1 cellular context compared by ENCODE assay signal in the genomic region with DNA sequence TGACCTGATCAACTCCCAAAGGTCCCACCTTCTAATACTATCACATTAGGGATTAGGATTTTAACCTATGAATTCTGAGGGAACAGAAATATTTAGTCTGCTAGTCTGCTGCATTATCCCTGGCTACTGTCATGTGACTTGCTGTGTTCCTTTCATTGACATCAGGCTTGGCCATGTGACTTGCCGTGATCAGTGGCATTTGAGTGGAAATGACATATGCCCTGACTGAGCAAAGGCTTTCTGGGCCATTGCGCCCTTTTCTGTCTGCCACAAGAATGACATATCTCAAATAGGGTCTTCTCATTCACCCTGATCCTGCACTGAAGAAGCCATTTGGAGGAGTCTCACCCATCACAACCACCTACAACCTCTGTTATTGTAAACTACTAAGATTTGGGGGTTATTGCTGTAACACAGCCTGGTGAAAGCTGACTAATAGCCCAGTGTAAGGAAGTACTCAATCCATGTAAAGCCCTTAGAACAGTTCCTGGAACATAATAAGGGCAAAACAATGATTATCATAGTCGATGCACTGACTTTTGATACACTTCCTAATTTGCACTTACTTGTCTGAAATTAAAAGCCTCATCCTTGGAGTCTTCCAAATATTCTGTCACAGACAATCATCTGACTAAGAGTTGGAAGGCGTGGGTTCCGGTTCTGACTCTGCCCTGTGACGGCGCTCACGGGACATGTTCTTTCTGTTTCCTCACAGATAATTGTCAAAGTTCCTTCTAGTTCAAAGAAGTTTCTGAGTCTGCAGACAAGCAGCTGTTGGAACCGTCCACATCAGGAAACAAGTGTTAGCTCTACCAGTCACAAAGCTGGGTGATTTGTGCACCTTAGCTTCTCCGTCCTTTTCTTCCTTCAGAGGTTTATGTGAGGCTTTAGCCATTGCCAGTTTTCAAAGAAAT.
TF ChIP-seq lines count a peak whose summit lies in the region.

No MANE protein-coding gene starts in this region.

TF ChIP-seq in GM23338, 12 proteins besides CTCF, POLR2A, EP300 and RAD21 (continued from another document):
- TF ChIP-seq, protein P1, sequence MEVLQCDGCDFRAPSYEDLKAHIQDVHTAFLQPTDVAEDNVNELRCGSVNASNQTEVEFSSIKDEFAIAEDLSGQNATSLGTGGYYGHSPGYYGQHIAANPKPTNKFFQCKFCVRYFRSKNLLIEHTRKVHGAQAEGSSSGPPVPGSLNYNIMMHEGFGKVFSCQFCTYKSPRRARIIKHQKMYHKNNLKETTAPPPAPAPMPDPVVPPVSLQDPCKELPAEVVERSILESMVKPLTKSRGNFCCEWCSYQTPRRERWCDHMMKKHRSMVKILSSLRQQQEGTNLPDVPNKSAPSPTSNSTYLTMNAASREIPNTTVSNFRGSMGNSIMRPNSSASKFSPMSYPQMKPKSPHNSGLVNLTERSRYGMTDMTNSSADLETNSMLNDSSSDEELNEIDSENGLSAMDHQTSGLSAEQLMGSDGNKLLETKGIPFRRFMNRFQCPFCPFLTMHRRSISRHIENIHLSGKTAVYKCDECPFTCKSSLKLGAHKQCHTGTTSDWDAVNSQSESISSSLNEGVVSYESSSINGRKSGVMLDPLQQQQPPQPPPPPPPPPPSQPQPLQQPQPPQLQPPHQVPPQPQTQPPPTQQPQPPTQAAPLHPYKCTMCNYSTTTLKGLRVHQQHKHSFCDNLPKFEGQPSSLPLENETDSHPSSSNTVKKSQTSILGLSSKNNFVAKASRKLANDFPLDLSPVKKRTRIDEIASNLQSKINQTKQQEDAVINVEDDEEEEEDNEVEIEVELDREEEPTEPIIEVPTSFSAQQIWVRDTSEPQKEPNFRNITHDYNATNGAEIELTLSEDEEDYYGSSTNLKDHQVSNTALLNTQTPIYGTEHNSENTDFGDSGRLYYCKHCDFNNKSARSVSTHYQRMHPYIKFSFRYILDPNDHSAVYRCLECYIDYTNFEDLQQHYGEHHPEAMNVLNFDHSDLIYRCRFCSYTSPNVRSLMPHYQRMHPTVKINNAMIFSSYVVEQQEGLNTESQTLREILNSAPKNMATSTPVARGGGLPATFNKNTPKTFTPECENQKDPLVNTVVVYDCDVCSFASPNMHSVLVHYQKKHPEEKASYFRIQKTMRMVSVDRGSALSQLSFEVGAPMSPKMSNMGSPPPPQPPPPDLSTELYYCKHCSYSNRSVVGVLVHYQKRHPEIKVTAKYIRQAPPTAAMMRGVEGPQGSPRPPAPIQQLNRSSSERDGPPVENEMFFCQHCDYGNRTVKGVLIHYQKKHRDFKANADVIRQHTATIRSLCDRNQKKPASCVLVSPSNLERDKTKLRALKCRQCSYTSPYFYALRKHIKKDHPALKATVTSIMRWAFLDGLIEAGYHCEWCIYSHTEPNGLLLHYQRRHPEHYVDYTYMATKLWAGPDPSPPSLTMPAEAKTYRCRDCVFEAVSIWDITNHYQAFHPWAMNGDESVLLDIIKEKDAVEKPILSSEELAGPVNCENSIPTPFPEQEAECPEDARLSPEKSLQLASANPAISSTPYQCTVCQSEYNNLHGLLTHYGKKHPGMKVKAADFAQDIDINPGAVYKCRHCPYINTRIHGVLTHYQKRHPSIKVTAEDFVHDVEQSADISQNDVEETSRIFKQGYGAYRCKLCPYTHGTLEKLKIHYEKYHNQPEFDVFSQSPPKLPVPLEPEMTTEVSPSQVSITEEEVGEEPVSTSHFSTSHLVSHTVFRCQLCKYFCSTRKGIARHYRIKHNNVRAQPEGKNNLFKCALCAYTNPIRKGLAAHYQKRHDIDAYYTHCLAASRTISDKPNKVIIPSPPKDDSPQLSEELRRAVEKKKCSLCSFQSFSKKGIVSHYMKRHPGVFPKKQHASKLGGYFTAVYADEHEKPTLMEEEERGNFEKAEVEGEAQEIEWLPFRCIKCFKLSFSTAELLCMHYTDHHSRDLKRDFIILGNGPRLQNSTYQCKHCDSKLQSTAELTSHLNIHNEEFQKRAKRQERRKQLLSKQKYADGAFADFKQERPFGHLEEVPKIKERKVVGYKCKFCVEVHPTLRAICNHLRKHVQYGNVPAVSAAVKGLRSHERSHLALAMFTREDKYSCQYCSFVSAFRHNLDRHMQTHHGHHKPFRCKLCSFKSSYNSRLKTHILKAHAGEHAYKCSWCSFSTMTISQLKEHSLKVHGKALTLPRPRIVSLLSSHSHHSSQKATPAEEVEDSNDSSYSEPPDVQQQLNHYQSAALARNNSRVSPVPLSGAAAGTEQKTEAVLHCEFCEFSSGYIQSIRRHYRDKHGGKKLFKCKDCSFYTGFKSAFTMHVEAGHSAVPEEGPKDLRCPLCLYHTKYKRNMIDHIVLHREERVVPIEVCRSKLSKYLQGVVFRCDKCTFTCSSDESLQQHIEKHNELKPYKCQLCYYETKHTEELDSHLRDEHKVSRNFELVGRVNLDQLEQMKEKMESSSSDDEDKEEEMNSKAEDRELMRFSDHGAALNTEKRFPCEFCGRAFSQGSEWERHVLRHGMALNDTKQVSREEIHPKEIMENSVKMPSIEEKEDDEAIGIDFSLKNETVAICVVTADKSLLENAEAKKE (CRISPR knock-in tag; IDR thresholded peaks at IDR 0.05) = no peak
- TF ChIP-seq ZNF331 (CRISPR knock-in tag; IDR thresholded peaks at IDR 0.05; ENCODE audit: low read depth) (no peak), ZNF114 (CRISPR knock-in tag; IDR thresholded peaks at IDR 0.05) (no peak), EZH2 (IDR thresholded peaks at IDR 0.05; ENCODE audit: low read depth, unreplicated experiment) (no peak), CREB1 (CRISPR knock-in tag; IDR thresholded peaks at IDR 0.05; ENCODE audit: low read depth) (no peak), POLR2AphosphoS5 (IDR thresholded peaks at IDR 0.05; ENCODE audit: low read depth) (no peak)
- TF ChIP-seq, protein P2, sequence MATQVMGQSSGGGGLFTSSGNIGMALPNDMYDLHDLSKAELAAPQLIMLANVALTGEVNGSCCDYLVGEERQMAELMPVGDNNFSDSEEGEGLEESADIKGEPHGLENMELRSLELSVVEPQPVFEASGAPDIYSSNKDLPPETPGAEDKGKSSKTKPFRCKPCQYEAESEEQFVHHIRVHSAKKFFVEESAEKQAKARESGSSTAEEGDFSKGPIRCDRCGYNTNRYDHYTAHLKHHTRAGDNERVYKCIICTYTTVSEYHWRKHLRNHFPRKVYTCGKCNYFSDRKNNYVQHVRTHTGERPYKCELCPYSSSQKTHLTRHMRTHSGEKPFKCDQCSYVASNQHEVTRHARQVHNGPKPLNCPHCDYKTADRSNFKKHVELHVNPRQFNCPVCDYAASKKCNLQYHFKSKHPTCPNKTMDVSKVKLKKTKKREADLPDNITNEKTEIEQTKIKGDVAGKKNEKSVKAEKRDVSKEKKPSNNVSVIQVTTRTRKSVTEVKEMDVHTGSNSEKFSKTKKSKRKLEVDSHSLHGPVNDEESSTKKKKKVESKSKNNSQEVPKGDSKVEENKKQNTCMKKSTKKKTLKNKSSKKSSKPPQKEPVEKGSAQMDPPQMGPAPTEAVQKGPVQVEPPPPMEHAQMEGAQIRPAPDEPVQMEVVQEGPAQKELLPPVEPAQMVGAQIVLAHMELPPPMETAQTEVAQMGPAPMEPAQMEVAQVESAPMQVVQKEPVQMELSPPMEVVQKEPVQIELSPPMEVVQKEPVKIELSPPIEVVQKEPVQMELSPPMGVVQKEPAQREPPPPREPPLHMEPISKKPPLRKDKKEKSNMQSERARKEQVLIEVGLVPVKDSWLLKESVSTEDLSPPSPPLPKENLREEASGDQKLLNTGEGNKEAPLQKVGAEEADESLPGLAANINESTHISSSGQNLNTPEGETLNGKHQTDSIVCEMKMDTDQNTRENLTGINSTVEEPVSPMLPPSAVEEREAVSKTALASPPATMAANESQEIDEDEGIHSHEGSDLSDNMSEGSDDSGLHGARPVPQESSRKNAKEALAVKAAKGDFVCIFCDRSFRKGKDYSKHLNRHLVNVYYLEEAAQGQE (IDR thresholded peaks at IDR 0.05; ENCODE audit: unreplicated experiment) = no peak
